Comparison of ENCODE assay signal across 25 cellular contexts in the genomic region with DNA sequence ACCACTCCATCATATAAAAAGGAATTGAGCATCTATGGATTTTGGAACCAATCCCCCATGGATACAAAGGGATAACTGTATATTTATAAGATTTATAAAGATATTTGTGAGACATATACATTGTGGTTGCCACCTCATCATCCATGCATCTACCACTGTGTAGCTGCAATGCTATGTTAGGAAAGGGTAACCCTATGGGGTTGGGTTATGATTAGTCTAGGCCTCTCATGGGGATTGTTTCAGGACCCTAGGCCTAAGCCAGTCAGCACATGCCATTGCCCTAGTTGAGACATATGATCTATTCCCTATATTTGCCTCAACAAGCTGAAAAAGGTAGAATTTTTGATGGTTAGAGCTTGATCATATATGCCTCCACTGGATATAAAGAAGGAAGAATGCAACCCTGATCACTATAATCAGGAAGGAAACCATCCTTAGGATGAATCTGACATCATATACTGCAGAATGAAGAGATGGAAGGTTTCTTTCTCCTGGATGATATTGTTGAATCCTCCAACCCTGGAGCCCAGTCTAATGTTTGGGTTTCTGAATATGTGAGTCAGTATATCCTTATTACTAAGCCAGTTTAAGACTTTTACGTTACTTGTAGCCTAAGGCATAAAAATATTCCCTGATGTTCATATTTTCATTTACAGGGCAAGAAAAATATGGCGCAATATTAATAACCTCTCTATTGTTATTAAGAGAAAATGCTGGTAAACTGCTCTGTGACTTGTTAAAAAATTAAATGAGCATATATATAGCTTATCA.
"Had no signal": no experiment of that assay in that cellular context is flagged by ENCODE, and none has a peak within 500 bp of the region (broad histone marks: within the 10 kb centered on the region; RNA-seq: fewer than 3 reads in every experiment).

No MANE protein-coding gene starts in this region.

- ATAC-seq: activated T-cell treated with anti-CD3 and anti-CD28 coated beads, Interleukin-2, amount 50 U/mL, for 72 hours; Right ventricle myocardium inferior; T-cell had no signal

- DNase-seq: activated B cell treated with CpG ODN at 0.5 μM for 24 hours; activated CD4-positive, alpha-beta memory T cell treated with anti-CD3 and anti-CD28 coated beads for 36 hours; activated CD4-positive, alpha-beta T cell treated with anti-CD3 and anti-CD28 coated beads, Interleukin-2, amount 10 ng/mL, durations not matched to agents 7 days and 5 days; activated CD8-positive, alpha-beta memory T cell treated with anti-CD3 and anti-CD28 coated beads, Interleukin-2, amount 50 U/mL, for 4 hours; activated gamma-delta T cell treated with Interleukin-2 at 50 U/mL for 16 hours; activated naive CD4-positive, alpha-beta T cell treated with anti-CD3 and anti-CD28 coated beads, Interleukin-2, amount 10 ng/mL, durations not matched to agents 7 days and 5 days; activated naive CD8-positive, alpha-beta T cell treated with anti-CD3 and anti-CD28 coated beads for 36 hours; activated T-cell treated with anti-CD3 and anti-CD28 coated beads, Interleukin-2, amount 50 U/mL, for 72 hours; brain microvascular endothelial cell; caudate nucleus; Kasumi-1; KBM-7; NCI-H146; NCI-H1930; NCI-H2107; NCI-H2171 treated with DMSO at 0.1 percent for 48 hours; NCI-H226; NCI-H510A; NCI-H526 treated with DMSO at 0.1 percent for 48 hours; NCI-H82; T-cell; T-helper 2 cell; T1000 had no signal

- H3K4me3 ChIP-seq: SK-N-MC had no signal

- H3K27ac ChIP-seq: brain microvascular endothelial cell, SK-N-MC had no signal

- H3K27me3 ChIP-seq: brain microvascular endothelial cell had no signal
